Comparison of ENCODE assay signal across 10 cellular contexts in genomic region chr17:18026408-18026776, GRCh38. TPM values are rescaled to one million over a fixed set of nuclear protein-coding genes. Genes with fewer than 3 reads are reported as not detected.
A peak's percentile ranks its signal among the peaks of the same experiment; 100 is the strongest.
DNase-seq lines count a peak whose midpoint lies in the region; ATAC-seq, FAIRE-seq and TF ChIP-seq lines count a peak whose summit lies in the region.
"Had no signal": no experiment of that assay in that cellular context is flagged by ENCODE, and none has a peak within 500 bp of the region (broad histone marks: within the 10 kb centered on the region; RNA-seq: fewer than 3 reads in every experiment).

No MANE protein-coding gene starts in this region.

- H3K9me3 Mint-ChIP-seq in activated T-cell treated with anti-CD3 and anti-CD28 coated beads, Interleukin-2, amount 50 U/mL, for 72 hours, result no peaks in the 10 kb centered on the region

- TF ChIP-seq CTCF in kidney (IDR thresholded peaks at IDR 0.05; ENCODE audit: borderline replicate concordance, extremely low read depth, insufficient read depth), result no peak

- H3K4me1 ChIP-seq in right cardiac atrium (ENCODE audit: control insufficient read depth, insufficient read depth, low read length), result no peaks in the 10 kb centered on the region
- no peaks in the 10 kb centered on the region for H3K4me1 ChIP-seq in kidney (ENCODE audit: control insufficient read depth in 1 of 2, insufficient read depth in 1 of 2, low read depth in 1 of 2, low read length in 2 of 2)

- H3K9me3 ChIP-seq in right cardiac atrium (ENCODE audit: control insufficient read depth, low read length) (no peaks in the 10 kb centered on the region), kidney (ENCODE audit: control insufficient read depth in 1 of 2, low read length in 2 of 2) (no peaks in the 10 kb centered on the region)
- H3K9me3 ChIP-seq: upper lobe of left lung had no signal

- H3K4me3 Mint-ChIP-seq in activated T-cell treated with anti-CD3 and anti-CD28 coated beads, Interleukin-2, amount 50 U/mL, for 72 hours, result peak overlapping the region; percentile 3 to 16

- intact Hi-C loops in right cardiac atrium (cut with DNase I) (loop anchor here in 2 of 4 donors (10.0 kb wide), 1 partner anchor 132 kb away; no protein-coding TSS in a partner anchor), kidney (cut with DNase I) (no loop called here)

- H3K9ac ChIP-seq in kidney (ENCODE audit: low read length in 2 of 2), result no peak overlapping the region

- H3K27ac ChIP-seq in right cardiac atrium (ENCODE audit: low read length) (peak overlapping the region; percentile 34), kidney (ENCODE audit: low read depth in 2 of 2, low read length in 2 of 2) (no peak overlapping the region)
- H3K27ac ChIP-seq: SK-N-MC had no signal

- no peaks in the 10 kb centered on the region for H3K27me3 Mint-ChIP-seq in activated T-cell treated with anti-CD3 and anti-CD28 coated beads, Interleukin-2, amount 50 U/mL, for 72 hours (ENCODE audit: low read depth)

- H3K36me3 Mint-ChIP-seq in activated T-cell treated with anti-CD3 and anti-CD28 coated beads, Interleukin-2, amount 50 U/mL, for 72 hours (ENCODE audit: insufficient read depth in 2 of 2), result no peaks in the 10 kb centered on the region

- DNase-seq in stimulated activated CD4-positive, alpha-beta T cell treated with anti-CD3 and anti-CD28 coated beads, Interleukin-1b, Interleukin-23, amount 100 ng/mL, for 48 hours, result peak; percentile 8
- no peak for DNase-seq in stimulated activated CD4-positive, alpha-beta T cell treated with anti-CD3 and anti-CD28 coated beads, Interleukin-12 subunit alpha, Interleukin-12 subunit beta, amount 100 ng/mL, for 4 hours
- DNase-seq in activated T-cell treated with anti-CD3 and anti-CD28 coated beads, Interleukin-2, amount 50 U/mL, for 72 hours, result peak; percentile 26 to 38
- peak; percentile 38 to 69 (median 63) for DNase-seq in right cardiac atrium
- no peak for DNase-seq in kidney
- no peak for DNase-seq in NCI-H2107 (lab: John Stamatoyannopoulos, UW)

- peaks cover 22% of the 10 kb centered on the region for H3K4me1 Mint-ChIP-seq in activated T-cell treated with anti-CD3 and anti-CD28 coated beads, Interleukin-2, amount 50 U/mL, for 72 hours (ENCODE audit: low read depth)

- no peak for FAIRE-seq in kidney (lab: Jason Lieb, UNC)

- ATAC-seq in activated T-cell treated with anti-CD3 and anti-CD28 coated beads, Interleukin-2, amount 50 U/mL, for 72 hours (replicated peaks in 1 of 2), result peak; percentile 81 to 83
- ATAC-seq in right cardiac atrium (peak; percentile 62 to 67), GM21825 (IDR thresholded peaks at IDR 0.05; ENCODE audit: unreplicated experiment) (no peak), HG03432 (IDR thresholded peaks at IDR 0.05; ENCODE audit: unreplicated experiment) (no peak)

- H3K4me3 ChIP-seq in right cardiac atrium (ENCODE audit: low read length) (no peak overlapping the region), kidney (ENCODE audit: low read length in 2 of 2) (no peak overlapping the region)
- H3K4me3 ChIP-seq: SK-N-MC, upper lobe of left lung had no signal

- WGBS in right cardiac atrium, result 34% methylated on average over 5 of the region's 5 CpGs

- no peak overlapping the region for H3K27ac Mint-ChIP-seq in activated T-cell treated with anti-CD3 and anti-CD28 coated beads, Interleukin-2, amount 50 U/mL, for 72 hours

- H3K27me3 ChIP-seq in right cardiac atrium (ENCODE audit: control insufficient read depth, insufficient read depth), result no peaks in the 10 kb centered on the region
- H3K27me3 ChIP-seq: upper lobe of left lung had no signal

- H3K36me3 ChIP-seq in kidney (ENCODE audit: control insufficient read depth in 1 of 2, insufficient read depth in 2 of 2, low read length in 2 of 2), result peaks cover 8 to 9% of the 10 kb centered on the region in 2 donors

RNA-seq across cellular contexts. Expression of gene ATPAF2, which starts 12.6 kb away (rescaled TPM):
- 10 to 100 TPM; 25.8 to 28.7 TPM for total RNA-seq in activated T-cell treated with anti-CD3 and anti-CD28 coated beads, Interleukin-2, amount 50 U/mL, for 72 hours
- total RNA-seq in right cardiac atrium (10 to 100 TPM; 22.0 to 31.6 (median 29.3) TPM), kidney (27.0 TPM)
- polyA plus RNA-seq in right cardiac atrium (33.6 TPM), kidney (ENCODE audit: insufficient read depth, low read depth, low replicate concordance) (52.1 TPM)

RNA-seq across cellular contexts. Expression of gene GID4, which starts 12.8 kb away (rescaled TPM):
- 10 to 100 TPM in 1 of 2 donors, 1 to 10 TPM in 1; 9.7 to 11.0 TPM for total RNA-seq in activated T-cell treated with anti-CD3 and anti-CD28 coated beads, Interleukin-2, amount 50 U/mL, for 72 hours
- total RNA-seq in right cardiac atrium (10 to 100 TPM; 13.8 to 20.7 (median 15.5) TPM), kidney (8.7 TPM)
- polyA plus RNA-seq in right cardiac atrium (8.1 TPM), kidney (ENCODE audit: insufficient read depth, low read depth, low replicate concordance) (3.4 TPM)

RNA-seq across cellular contexts. Expression of gene DRC3, which starts 53.7 kb away (rescaled TPM):
- under 1 TPM; 0.39 to 0.43 TPM for total RNA-seq in activated T-cell treated with anti-CD3 and anti-CD28 coated beads, Interleukin-2, amount 50 U/mL, for 72 hours
- total RNA-seq in right cardiac atrium, result 1 to 10 TPM; 1.4 to 3.2 (median 2.3) TPM
- polyA plus RNA-seq in right cardiac atrium, result 1.5 TPM
- total RNA-seq in kidney, result 17.3 TPM
- 8.6 TPM for polyA plus RNA-seq in kidney (ENCODE audit: insufficient read depth, low read depth, low replicate concordance)

RNA-seq across cellular contexts. Expression of gene TOM1L2, which starts 54.2 kb away (rescaled TPM):
- 10 to 100 TPM; 23.7 to 26.9 TPM for total RNA-seq in activated T-cell treated with anti-CD3 and anti-CD28 coated beads, Interleukin-2, amount 50 U/mL, for 72 hours
- total RNA-seq in right cardiac atrium (100 to 1,000 TPM; 196 to 248 (median 227) TPM), kidney (59.4 TPM)
- polyA plus RNA-seq in right cardiac atrium (176 TPM), kidney (ENCODE audit: insufficient read depth, low read depth, low replicate concordance) (28.2 TPM)

Comparison
In these comparisons a context has a peak if more than half of its experiments do, and no peak if none do; other contexts are left out.
1. DNase-seq: peak in stimulated activated CD4-positive, alpha-beta T cell treated with anti-CD3 and anti-CD28 coated beads, Interleukin-1b, Interleukin-23, amount 100 ng/mL, for 48 hours (single experiment), activated T-cell treated with anti-CD3 and anti-CD28 coated beads, Interleukin-2, amount 50 U/mL, for 72 hours (2 of 2) and right cardiac atrium (3 of 3); none in stimulated activated CD4-positive, alpha-beta T cell treated with anti-CD3 and anti-CD28 coated beads, Interleukin-12 subunit alpha, Interleukin-12 subunit beta, amount 100 ng/mL, for 4 hours (single experiment), kidney (single experiment) and NCI-H2107 (single experiment).
2. ATAC-seq: peak in activated T-cell treated with anti-CD3 and anti-CD28 coated beads, Interleukin-2, amount 50 U/mL, for 72 hours (2 of 2) and right cardiac atrium (2 of 2); none in GM21825 (single experiment) and HG03432 (single experiment).